Comparison of ENCODE assay signal across 15 cellular contexts in genomic region chr2:217440000-217440399, GRCh38.
DNase-seq lines count a peak whose midpoint lies in the region; ATAC-seq and TF ChIP-seq lines count a peak whose summit lies in the region.
"Had no signal": no experiment of that assay in that cellular context is flagged by ENCODE, and none has a peak within 500 bp of the region (broad histone marks: within the 10 kb centered on the region; RNA-seq: fewer than 3 reads in every experiment).

No MANE protein-coding gene starts in this region.

- no peak overlapping the region for H3K9ac ChIP-seq in MM.1S (ENCODE audit: low read length)

- no peak for DNase-seq in stimulated activated naive CD8-positive, alpha-beta T cell treated with anti-CD3 and anti-CD28 coated beads, Interleukin-15, amount 100 ng/mL, for 72 hours
- no peak for DNase-seq in stimulated activated naive CD8-positive, alpha-beta T cell treated with anti-CD3 and anti-CD28 coated beads, Interleukin-15, Interleukin-2, amounts not matched to agents 100 U/mL and 50 U/mL, for 24 hours
- DNase-seq in MM.1S: peak; percentile 82
- DNase-seq in HEK293T (ENCODE audit: extremely low spot score): no peak
- DNase-seq in brain microvascular endothelial cell: no peak
- DNase-seq in central memory CD4-positive, alpha-beta T cell: no peak
- no peak for DNase-seq in effector memory CD8-positive, alpha-beta T cell
- DNase-seq: activated T-cell treated with anti-CD3 and anti-CD28 coated beads for 4 hours, DMS79 treated with DMSO at 0.1 percent for 48 hours, foreskin keratinocyte, left lung, NCI-H526, retina had no signal

- in situ Hi-C loops in brain microvascular endothelial cell (cut with HindIII; ENCODE audit: low pct_ligation_motif_present, low sequenced_read_pairs): no loop called here

- no peaks in the 10 kb centered on the region for H4K20me1 ChIP-seq in MM.1S (ENCODE audit: insufficient read depth, low read length)

- no peaks in the 10 kb centered on the region for H3K36me3 Mint-ChIP-seq in effector memory CD8-positive, alpha-beta T cell (ENCODE audit: insufficient read depth)

- H3K9me3 Mint-ChIP-seq in stimulated activated naive CD8-positive, alpha-beta T cell treated with anti-CD3 and anti-CD28 coated beads, Interleukin-15, amount 100 ng/mL, for 72 hours: no peaks in the 10 kb centered on the region
- H3K9me3 Mint-ChIP-seq in effector memory CD8-positive, alpha-beta T cell: peaks cover 0 to 1% of the 10 kb centered on the region in 2 donors

- H3K9me2 ChIP-seq in MM.1S (replicated peaks; ENCODE audit: insufficient read depth, low read length): no peaks in the 10 kb centered on the region

- H3K4me1 ChIP-seq in MM.1S (ENCODE audit: low read length): peaks cover 16% of the 10 kb centered on the region; the same call in 1 of the 2 replicates
- H3K4me1 ChIP-seq: foreskin keratinocyte, HAP-1 had no signal

- no peak overlapping the region for H3K27ac Mint-ChIP-seq in stimulated activated naive CD8-positive, alpha-beta T cell treated with anti-CD3 and anti-CD28 coated beads, Interleukin-15, amount 100 ng/mL, for 72 hours
- no peak overlapping the region for H3K27ac Mint-ChIP-seq in effector memory CD8-positive, alpha-beta T cell

- H2AFZ ChIP-seq in MM.1S (ENCODE audit: low read length): no peak overlapping the region

- peak; percentile 73 for ATAC-seq in stimulated activated naive CD8-positive, alpha-beta T cell treated with anti-CD3 and anti-CD28 coated beads, Interleukin-15, amount 100 ng/mL, for 72 hours
- no peak for ATAC-seq in stimulated activated naive CD8-positive, alpha-beta T cell treated with anti-CD3 and anti-CD28 coated beads, Interleukin-15, Interleukin-2, amounts not matched to agents 100 U/mL and 50 U/mL, for 24 hours
- ATAC-seq in HG02798 (IDR thresholded peaks at IDR 0.05; ENCODE audit: poor library complexity, unreplicated experiment): peak; percentile 72
- ATAC-seq in effector memory CD8-positive, alpha-beta T cell (replicated peaks): no peak
- ATAC-seq: foreskin keratinocyte, left lung had no signal

- H3K27ac ChIP-seq in MM.1S (ENCODE audit: low read length) (no peak overlapping the region), brain microvascular endothelial cell (no peak overlapping the region)
- H3K27ac ChIP-seq: foreskin keratinocyte, left lung had no signal

- H3K4me1 Mint-ChIP-seq in stimulated activated naive CD8-positive, alpha-beta T cell treated with anti-CD3 and anti-CD28 coated beads, Interleukin-15, amount 100 ng/mL, for 72 hours: peaks cover 33% of the 10 kb centered on the region
- H3K4me1 Mint-ChIP-seq in effector memory CD8-positive, alpha-beta T cell (ENCODE audit: low read depth in 2 of 2): peaks cover 0 to 4% of the 10 kb centered on the region in 2 donors

- H3K27me3 ChIP-seq in MM.1S (replicated peaks; ENCODE audit: insufficient read depth, low read length) (peaks cover 64% of the 10 kb centered on the region), brain microvascular endothelial cell (replicated peaks) (no peaks in the 10 kb centered on the region)
- H3K27me3 ChIP-seq: foreskin keratinocyte, left lung had no signal

- H3K9me3 ChIP-seq in MM.1S (replicated peaks; ENCODE audit: insufficient read depth, low read length): no peaks in the 10 kb centered on the region
- H3K9me3 ChIP-seq: HAP-1, left lung had no signal

- H3F3A ChIP-seq in MM.1S (ENCODE audit: insufficient read depth, low read length): peaks cover 13% of the 10 kb centered on the region

- H3K79me2 ChIP-seq in MM.1S (ENCODE audit: low read length): no peaks in the 10 kb centered on the region

- peak overlapping the region in 1 of 2 donors; percentile 18 for H3K4me3 Mint-ChIP-seq in stimulated activated naive CD8-positive, alpha-beta T cell treated with anti-CD3 and anti-CD28 coated beads, Interleukin-15, amount 100 ng/mL, for 72 hours
- H3K4me3 Mint-ChIP-seq in effector memory CD8-positive, alpha-beta T cell: no peak overlapping the region

- H3K36me3 ChIP-seq in MM.1S (replicated peaks; ENCODE audit: insufficient read depth, low read length) (no peaks in the 10 kb centered on the region), brain microvascular endothelial cell (replicated peaks) (no peaks in the 10 kb centered on the region)
- H3K36me3 ChIP-seq: HAP-1, left lung had no signal

- TF ChIP-seq CTCF in MM.1S (IDR thresholded peaks at IDR 0.05; ENCODE audit: low read length) (no peak), brain microvascular endothelial cell (IDR thresholded peaks at IDR 0.05; ENCODE audit: low read depth, low read length, missing control alignments) (no peak)

- no peaks in the 10 kb centered on the region for H3K27me3 Mint-ChIP-seq in stimulated activated naive CD8-positive, alpha-beta T cell treated with anti-CD3 and anti-CD28 coated beads, Interleukin-15, amount 100 ng/mL, for 72 hours
- H3K27me3 Mint-ChIP-seq in effector memory CD8-positive, alpha-beta T cell: peaks cover 0 to 7% of the 10 kb centered on the region in 2 donors

- H3K4me3 ChIP-seq in MM.1S (ENCODE audit: low read length): no peak overlapping the region
- no peak overlapping the region for H3K4me3 ChIP-seq in brain microvascular endothelial cell (ENCODE audit: low read depth, low read length)
- H3K4me3 ChIP-seq: HAP-1, left lung had no signal

- H3K4me2 ChIP-seq in MM.1S (ENCODE audit: low read depth, low read length): peak overlapping the region; percentile 4; the same call in 1 of the 2 replicates

- POLR2A ChIA-PET in HEK293T (lab: Yijun Ruan, JAX): no interaction called here

- CTCF ChIA-PET in HEK293T (lab: Yijun Ruan, JAX): no interaction called here

TF ChIP-seq in HEK293T, 16 proteins besides CTCF, POLR2A, EP300 and RAD21:
- TF ChIP-seq NFRKB (IDR thresholded peaks at IDR 0.05) (no peak), ZNF384 (IDR thresholded peaks at IDR 0.05) (no peak), ARNT (IDR thresholded peaks at IDR 0.05) (no peak), TARDBP (IDR thresholded peaks at IDR 0.05) (no peak), LEF1 (IDR thresholded peaks at IDR 0.05; ENCODE audit: borderline replicate concordance) (no peak), CTBP1 (IDR thresholded peaks at IDR 0.05; ENCODE audit: borderline replicate concordance) (no peak), ELF4 (IDR thresholded peaks at IDR 0.05) (no peak), BHLHE40 (IDR thresholded peaks at IDR 0.05; ENCODE audit: borderline replicate concordance) (no peak), SUZ12 (IDR thresholded peaks at IDR 0.05) (no peak), FOXK2 (IDR thresholded peaks at IDR 0.05) (no peak), FOXA1 (IDR thresholded peaks at IDR 0.05) (no peak), PKNOX1 (IDR thresholded peaks at IDR 0.05) (no peak), HDGF (IDR thresholded peaks at IDR 0.05; ENCODE audit: borderline replicate concordance) (no peak), SP1 (IDR thresholded peaks at IDR 0.05) (no peak), FOXM1 (IDR thresholded peaks at IDR 0.05; ENCODE audit: borderline replicate concordance) (no peak), L3MBTL2 (conservative IDR thresholded peaks at IDR 0.05) (no peak)

Comparison
In these comparisons a context has a peak if more than half of its experiments do, and no peak if none do; other contexts are left out.
1. ATAC-seq: peak in stimulated activated naive CD8-positive, alpha-beta T cell treated with anti-CD3 and anti-CD28 coated beads, Interleukin-15, amount 100 ng/mL, for 72 hours (single experiment) and HG02798 (single experiment); none in stimulated activated naive CD8-positive, alpha-beta T cell treated with anti-CD3 and anti-CD28 coated beads, Interleukin-15, Interleukin-2, amounts not matched to agents 100 U/mL and 50 U/mL, for 24 hours (single experiment) and effector memory CD8-positive, alpha-beta T cell (single experiment).